In the genomic region with DNA sequence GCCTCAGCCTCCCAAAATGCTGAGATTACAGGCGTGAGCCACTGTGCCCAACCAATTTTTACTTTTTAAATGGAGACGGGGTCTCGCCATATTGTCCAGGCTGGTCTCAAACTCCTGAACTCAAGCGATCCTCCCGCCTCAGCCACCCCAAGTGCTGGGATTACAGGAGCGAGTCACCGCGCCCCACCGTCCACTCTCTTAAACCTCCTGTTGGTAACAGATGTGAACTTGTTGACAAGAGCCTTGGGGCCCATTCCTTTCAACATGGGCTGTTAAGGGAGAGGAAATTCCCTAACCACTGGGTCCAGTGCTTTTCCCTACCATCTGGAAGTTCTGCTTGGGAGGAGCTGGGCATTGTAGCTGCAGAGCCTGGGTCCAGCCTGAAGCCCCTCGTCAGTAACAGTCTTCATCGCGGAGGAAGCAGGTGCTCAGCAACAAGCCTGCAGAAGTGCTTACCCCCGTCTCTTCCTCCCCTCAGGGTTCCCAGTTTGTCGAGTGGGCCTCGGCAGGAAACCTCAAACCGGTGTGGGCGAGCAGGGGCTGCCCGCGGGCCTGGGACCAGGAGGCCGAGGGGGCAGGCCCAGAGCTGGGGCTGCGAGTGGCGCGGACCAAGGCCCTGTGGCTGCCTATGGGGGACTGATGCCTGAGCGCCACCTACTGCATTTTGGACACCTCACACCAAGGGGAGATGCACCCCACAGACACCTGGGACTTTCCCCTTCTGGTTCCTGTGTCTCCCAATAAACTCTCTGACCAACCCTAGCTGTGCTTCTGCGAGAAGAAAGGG, we compare ENCODE assay signal across 8 cellular contexts. TPM values are rescaled to one million over a fixed set of nuclear protein-coding genes. Genes with fewer than 3 reads are reported as not detected.
DNase-seq lines count a peak whose midpoint lies in the region; ATAC-seq, FAIRE-seq and TF ChIP-seq lines count a peak whose summit lies in the region.

No MANE protein-coding gene starts in this region.

- H3K9me2 ChIP-seq in PC-9 (ENCODE audit: insufficient read depth), result no peaks in the 10 kb centered on the region

- no peak overlapping the region for H3K4me2 ChIP-seq in PC-9

- peaks cover 27% of the 10 kb centered on the region for H3F3A ChIP-seq in PC-9 (ENCODE audit: insufficient read depth, low read depth)

- ATAC-seq in naive thymus-derived CD8-positive, alpha-beta T cell, result peak; percentile 41 to 43

- H3K4me1 ChIP-seq in PC-9 (replicated peaks; ENCODE audit: insufficient read depth), result 0 out of 2 replicates have a peak, but pooled peaks cover 3% of the 10 kb centered on the region

- H3K4me3 Mint-ChIP-seq in naive thymus-derived CD8-positive, alpha-beta T cell, result peak overlapping the region; percentile 39 to 76 (median 66)

- peaks cover 18% of the 10 kb centered on the region for H3K36me3 ChIP-seq in KOPT-K1 (ENCODE audit: insufficient read depth, low read length)
- no peaks in the 10 kb centered on the region for H3K36me3 ChIP-seq in PC-9 (ENCODE audit: low read depth)

- no peak for DNase-seq in AG09319 (ENCODE audit: extremely low read depth, low read depth)
- DNase-seq in GM19239 (ENCODE audit: insufficient read length, low spot score), result peak; percentile 66
- DNase-seq in activated T-helper 1 cell treated with Interleukin-2 at 50 U/mL for 16 hours (ENCODE audit: low read depth), result peak; percentile 63
- DNase-seq in naive thymus-derived CD8-positive, alpha-beta T cell, result peak; percentile 59 to 87 (median 79)
- no peak for DNase-seq in amniotic stem cell (lab: John Stamatoyannopoulos, UW)
- no peak for DNase-seq in islet precursor cell
- DNase-seq in PC-9, result no peak

- no TSS peak for BruUV-seq in PC-9 (replicated peaks; lab: Mats Ljungman, UMichigan)

- H3K27me3 Mint-ChIP-seq in naive thymus-derived CD8-positive, alpha-beta T cell, result no peaks in the 10 kb centered on the region

- intact Hi-C loops in PC-9 (cut with micrococcal nuclease; ENCODE audit: unreplicated experiment), result no loop called here

- H2AFZ ChIP-seq in PC-9, result no peak overlapping the region

- H3K79me2 ChIP-seq in PC-9 (ENCODE audit: low read depth), result no peaks in the 10 kb centered on the region

- FAIRE-seq in GM19239 (lab: Jason Lieb, UNC), result peak; percentile 79

- H3K27me3 ChIP-seq in PC-9 (ENCODE audit: insufficient read depth, low read depth), result 0 out of 2 replicates have a peak, but pooled peaks cover 4% of the 10 kb centered on the region

- TF ChIP-seq CTCF in AG09319 (IDR thresholded peaks at IDR 0.05; ENCODE audit: low read depth, low read length), result peak; percentile 16
- no peak; the same call in 1 of the 2 replicates for TF ChIP-seq CTCF in PC-9 (conservative IDR thresholded peaks at IDR 0.05)

- POLR2A ChIA-PET in naive thymus-derived CD8-positive, alpha-beta T cell (lab: Charles Lee), result interaction anchor here (0.6 to 11.3 kb wide), 24 partner anchors 9 to 246 kb away, joined by 3 to 321 read pairs (median 6); partner anchors contain the start of genes ALDH16A1, PIH1D1, PRMT1 and PRR12
- POLR2A ChIA-PET in PC-9 (lab: Charles Lee; ENCODE audit: unreplicated experiment), result no interaction called here

- peaks cover 16 to 61% (median 54%) of the 10 kb centered on the region in 4 donors for H3K4me1 Mint-ChIP-seq in naive thymus-derived CD8-positive, alpha-beta T cell

- H3K27ac ChIP-seq in KOPT-K1 (ENCODE audit: low read depth, low read length, poor library complexity, severe bottlenecking), result peak overlapping the region; percentile 65
- H3K27ac ChIP-seq in PC-9, result no peak overlapping the region

- no peak overlapping the region for H3K4me3 ChIP-seq in PC-9

- H3K9me3 ChIP-seq in KOPT-K1 (ENCODE audit: insufficient read depth, low read length, poor library complexity, severe bottlenecking) (no peaks in the 10 kb centered on the region), PC-9 (ENCODE audit: insufficient read depth, low read depth) (no peaks in the 10 kb centered on the region)

- no peaks in the 10 kb centered on the region for H4K20me1 ChIP-seq in PC-9 (ENCODE audit: insufficient read depth)

- H3K27ac Mint-ChIP-seq in naive thymus-derived CD8-positive, alpha-beta T cell, result peak overlapping the region; percentile 93 to 100 (median 100)

- no peaks in the 10 kb centered on the region for H3K9me3 Mint-ChIP-seq in naive thymus-derived CD8-positive, alpha-beta T cell

- H3K36me3 Mint-ChIP-seq in naive thymus-derived CD8-positive, alpha-beta T cell, result peaks cover 0 to 15% (median 3%) of the 10 kb centered on the region in 3 donors

- CTCF ChIA-PET in PC-9 (lab: Charles Lee), result no interaction called here

RNA-seq across cellular contexts. Expression of gene FLT3LG, which starts 4.0 kb away (rescaled TPM):
- 100 to 1,000 TPM; 106 to 112 TPM for total RNA-seq in naive thymus-derived CD8-positive, alpha-beta T cell
- 100 to 1,000 TPM; 108 to 205 (median 166) TPM for polyA plus RNA-seq in naive thymus-derived CD8-positive, alpha-beta T cell
- total RNA-seq in PC-9 (2021), result 5.1 and 5.3 TPM in 2 replicates

RNA-seq across cellular contexts. Expression of gene ALDH16A1, which starts 17.0 kb away (rescaled TPM):
- 10 to 100 TPM; 44.3 to 44.4 TPM for total RNA-seq in naive thymus-derived CD8-positive, alpha-beta T cell
- 10 to 100 TPM; 28.3 to 38.0 (median 30.1) TPM for polyA plus RNA-seq in naive thymus-derived CD8-positive, alpha-beta T cell
- total RNA-seq in PC-9 (2021), result 40.9 and 66.8 TPM in 2 replicates

RNA-seq across cellular contexts. Expression of gene RPL13A, which starts 17.4 kb away (rescaled TPM):
- 1,000 to 10,000 TPM; 5,160 to 5,167 TPM for total RNA-seq in naive thymus-derived CD8-positive, alpha-beta T cell
- 1,000 to 10,000 TPM; 3,162 to 3,664 (median 3,630) TPM for polyA plus RNA-seq in naive thymus-derived CD8-positive, alpha-beta T cell
- 2,360 and 3,865 TPM in 2 replicates for total RNA-seq in PC-9 (2021)

RNA-seq across cellular contexts. Expression of gene PIH1D1, which starts 18.4 kb away (rescaled TPM):
- total RNA-seq in naive thymus-derived CD8-positive, alpha-beta T cell, result 100 to 1,000 TPM; 157 to 179 TPM
- 10 to 100 TPM; 85.3 to 88.9 (median 86.7) TPM for polyA plus RNA-seq in naive thymus-derived CD8-positive, alpha-beta T cell
- total RNA-seq in PC-9 (2021), result 156 and 184 TPM in 2 replicates

RNA-seq across cellular contexts. Expression of gene RPS11, which starts 26.2 kb away (rescaled TPM):
- 1,000 to 10,000 TPM; 3,084 to 3,152 TPM for total RNA-seq in naive thymus-derived CD8-positive, alpha-beta T cell
- polyA plus RNA-seq in naive thymus-derived CD8-positive, alpha-beta T cell, result 1,000 to 10,000 TPM; 2,379 to 2,818 (median 2,600) TPM
- 1,702 and 2,282 TPM in 2 replicates for total RNA-seq in PC-9 (2021)

Comparison
In these comparisons a context has a peak if more than half of its experiments do, and no peak if none do; other contexts are left out.
1. DNase-seq: peak in GM19239 (single experiment), activated T-helper 1 cell treated with Interleukin-2 at 50 U/mL for 16 hours (single experiment) and naive thymus-derived CD8-positive, alpha-beta T cell (10 of 10); none in AG09319 (single experiment), amniotic stem cell (single experiment), islet precursor cell (single experiment) and PC-9 (0 of 2).
2. RNA of gene FLT3LG, which starts 4.0 kb away (total RNA-seq): 106 to 112 TPM in naive thymus-derived CD8-positive, alpha-beta T cell; 5.1 to 5.3 TPM in PC-9; every median in the first group is over 10 times any median in the second.